ENCODE assay signal across 1 cellular context in genomic region chr6:150579611-150580010, GRCh38.
TF ChIP-seq lines count a peak whose summit lies in the region.

No MANE protein-coding gene starts in this region.

TF ChIP-seq in liver, 16 proteins besides CTCF, POLR2A, EP300 and RAD21 (continued from another document):
- no peak for TF ChIP-seq ZBTB33 (IDR thresholded peaks at IDR 0.05)
